ENCODE assay signal across 8 cellular contexts in the genomic region with DNA sequence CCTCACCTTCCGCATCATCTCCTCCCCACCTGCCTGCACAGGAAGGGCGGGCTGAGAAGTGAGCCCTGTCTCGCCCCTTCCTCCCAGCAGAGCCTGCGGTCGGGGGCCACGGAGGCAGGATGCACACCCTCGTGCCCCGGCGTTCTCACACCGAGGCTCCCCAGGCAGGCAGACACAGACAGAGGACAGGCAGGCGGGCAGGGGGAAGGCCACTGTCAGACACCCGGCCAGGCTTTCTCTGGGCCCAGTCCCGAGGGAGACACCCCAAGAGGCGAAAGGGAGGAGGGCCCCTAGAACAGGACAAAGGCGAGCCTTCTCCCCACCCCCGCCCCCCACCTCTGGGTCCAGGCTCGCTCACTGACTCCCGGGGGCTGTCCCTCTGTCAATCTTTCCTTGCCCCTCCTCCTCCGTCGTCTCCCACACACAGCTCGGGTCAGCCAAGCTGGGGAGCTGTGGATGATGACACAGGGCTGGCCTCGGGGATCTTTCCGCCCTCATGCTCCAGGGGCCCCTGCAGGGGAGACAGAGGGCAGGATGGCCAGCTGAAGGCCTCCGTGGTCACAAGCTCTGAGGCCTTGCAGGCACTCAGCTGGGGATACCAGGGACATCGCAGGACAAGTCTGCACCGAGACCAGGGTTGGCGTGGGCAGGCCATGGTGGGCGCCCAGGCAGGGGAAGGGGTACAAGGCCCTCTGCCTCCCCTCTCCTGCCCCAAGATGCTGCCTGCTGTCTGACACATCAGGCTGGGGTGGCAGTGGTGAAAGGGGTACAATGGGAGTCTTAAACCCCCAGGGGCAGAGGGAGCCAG. TPM values are rescaled to one million over a fixed set of nuclear protein-coding genes. Genes with fewer than 3 reads are reported as not detected.
DNase-seq lines count a peak whose midpoint lies in the region; ATAC-seq and TF ChIP-seq lines count a peak whose summit lies in the region.

No MANE protein-coding gene starts in this region.

- peaks cover 65% of the 10 kb centered on the region for H3K4me1 Mint-ChIP-seq in mesothelial cell of epicardium

- peak overlapping the region; percentile 96 to 98 for H3K27ac Mint-ChIP-seq in activated naive CD4-positive, alpha-beta T cell treated with anti-CD3 and anti-CD28 coated beads, Interleukin-2, amount 50 U/mL, for 72 hours
- no peak overlapping the region for H3K27ac Mint-ChIP-seq in mesothelial cell of epicardium

- H3K36me3 Mint-ChIP-seq in activated naive CD4-positive, alpha-beta T cell treated with anti-CD3 and anti-CD28 coated beads, Interleukin-2, amount 50 U/mL, for 72 hours: no peaks in the 10 kb centered on the region
- no peaks in the 10 kb centered on the region for H3K36me3 Mint-ChIP-seq in mesothelial cell of epicardium

- no peak overlapping the region for H3K4me3 ChIP-seq in NB4 (ENCODE audit: low read depth, low read length)

- no peak for TF ChIP-seq POLR2A in NB4 (IDR thresholded peaks at IDR 0.05; ENCODE audit: extremely low read depth, insufficient read length)

- TF ChIP-seq CTCF in NB4 (IDR thresholded peaks at IDR 0.05; ENCODE audit: low read depth, low read length) (no peak), mesothelial cell of epicardium (IDR thresholded peaks at IDR 0.05; ENCODE audit: unreplicated experiment) (no peak)

- no peaks in the 10 kb centered on the region for H3K9me3 Mint-ChIP-seq in activated naive CD4-positive, alpha-beta T cell treated with anti-CD3 and anti-CD28 coated beads, Interleukin-2, amount 50 U/mL, for 72 hours
- H3K9me3 Mint-ChIP-seq in mesothelial cell of epicardium: no peaks in the 10 kb centered on the region

- peak; percentile 49 for ATAC-seq in GM21447 (IDR thresholded peaks at IDR 0.05; ENCODE audit: unreplicated experiment)
- peak; percentile 40 to 69 for ATAC-seq in activated naive CD4-positive, alpha-beta T cell treated with anti-CD3 and anti-CD28 coated beads, Interleukin-2, amount 50 U/mL, for 72 hours

- peak; percentile 60 for DNase-seq in CD1c-positive myeloid dendritic cell (ENCODE audit: extremely low spot score)
- peak; percentile 47 for DNase-seq in NB4 (ENCODE audit: low read depth)
- peak; percentile 76 to 86 for DNase-seq in activated naive CD4-positive, alpha-beta T cell treated with anti-CD3 and anti-CD28 coated beads, Interleukin-2, amount 50 U/mL, for 72 hours (ENCODE audit: low spot score in 2 of 2)
- DNase-seq in mucosa of gallbladder (ENCODE audit: low spot score): peak; percentile 40
- peak; percentile 54 to 60 for DNase-seq in stimulated activated CD8-positive, alpha-beta memory T cell treated with anti-CD3 and anti-CD28 coated beads, Interleukin-7, amount 100 ng/mL, for 48 hours (ENCODE audit: extremely low read depth in 1 of 2, low read depth in 1 of 2)
- no peak for DNase-seq in EL
- DNase-seq in mesothelial cell of epicardium (ENCODE audit: low spot score in 2 of 2, unreplicated experiment in 2 of 2): no peak

- H3K4me3 Mint-ChIP-seq in mesothelial cell of epicardium: no peak overlapping the region

- H3K27me3 Mint-ChIP-seq in mesothelial cell of epicardium (ENCODE audit: low read depth): no peaks in the 10 kb centered on the region

RNA-seq across cellular contexts. Expression of a gene that starts 24.9 kb away (rescaled TPM):
- total RNA-seq in activated naive CD4-positive, alpha-beta T cell treated with anti-CD3 and anti-CD28 coated beads, Interleukin-2, amount 50 U/mL, for 72 hours: 10 to 100 TPM; 43.0 to 98.3 TPM
- total RNA-seq in mucosa of gallbladder: 131 TPM
- 45.7 to 47.4 TPM (median 46.2 TPM) in 3 replicates for total RNA-seq in mesothelial cell of epicardium

Comparison
In these comparisons a context has a peak if more than half of its experiments do, and no peak if none do; other contexts are left out.
1. DNase-seq: peak in CD1c-positive myeloid dendritic cell (single experiment), NB4 (single experiment), activated naive CD4-positive, alpha-beta T cell treated with anti-CD3 and anti-CD28 coated beads, Interleukin-2, amount 50 U/mL, for 72 hours (2 of 2), mucosa of gallbladder (single experiment) and stimulated activated CD8-positive, alpha-beta memory T cell treated with anti-CD3 and anti-CD28 coated beads, Interleukin-7, amount 100 ng/mL, for 48 hours (2 of 2); none in EL (single experiment) and mesothelial cell of epicardium (0 of 2).